8 cellular contexts compared by ENCODE assay signal in genomic region chr14:100307215-100308111, GRCh38. TPM values are rescaled to one million over a fixed set of nuclear protein-coding genes. Genes with fewer than 3 reads are reported as not detected.
DNase-seq lines count a peak whose midpoint lies in the region; ATAC-seq and TF ChIP-seq lines count a peak whose summit lies in the region.

No MANE protein-coding gene starts in this region.

- H4K20me1 ChIP-seq in OCI-LY7 (ENCODE audit: insufficient read depth, low read length): no peaks in the 10 kb centered on the region

- H3K79me2 ChIP-seq in OCI-LY7 (ENCODE audit: insufficient read depth, low read depth, low read length): no peaks in the 10 kb centered on the region

- H3K9me2 ChIP-seq in OCI-LY7 (ENCODE audit: insufficient read depth, low read length): no peaks in the 10 kb centered on the region

- H3K27ac Mint-ChIP-seq in naive thymus-derived CD4-positive, alpha-beta T cell: peak overlapping the region in 6 of 9 donors; percentile 11 to 62 (median 24)

- H2AFZ ChIP-seq in OCI-LY7 (ENCODE audit: low read length): no peak overlapping the region

- no peaks in the 10 kb centered on the region for H3K36me3 ChIP-seq in OCI-LY7 (ENCODE audit: insufficient read depth, low read length)
- H3K36me3 ChIP-seq in effector memory CD4-positive, alpha-beta T cell (ENCODE audit: control insufficient read depth, insufficient read depth, low read length): no peaks in the 10 kb centered on the region
- no peaks in the 10 kb centered on the region for H3K36me3 ChIP-seq in naive thymus-derived CD4-positive, alpha-beta T cell (ENCODE audit: control insufficient read depth in 2 of 3, insufficient read depth in 3 of 3, low read length in 3 of 3)

- BruUV-seq in OCI-LY7 (replicated peaks; lab: Mats Ljungman, UMichigan): no TSS peak

- intact Hi-C loops in Right ventricle myocardium superior (cut with DNase I) (no loop called here), Right ventricle myocardium inferior (cut with DNase I) (loop anchor here (5.0 kb wide), 1 partner anchor 65 kb away; no protein-coding TSS in a partner anchor), OCI-LY7 (cut with micrococcal nuclease; ENCODE audit: unreplicated experiment) (loop anchor here (2.0 kb wide), 1 partner anchor 69 kb away; the partner anchor contains the start of gene WDR25)
- intact Hi-C loops in naive thymus-derived CD4-positive, alpha-beta T cell (cut with micrococcal nuclease): loop anchor here (2.0 to 10.0 kb wide), 6 partner anchors 23 to 823 kb away; partner anchors contain the start of genes CCNK (in 1 of the 2), SETD3 (in 1 of the 2) and WDR25 (in 1 of the 2)

- H3K27ac ChIP-seq in OCI-LY7 (ENCODE audit: low read depth, low read length, poor library complexity, severe bottlenecking): no peak overlapping the region
- no peak overlapping the region for H3K27ac ChIP-seq in effector memory CD4-positive, alpha-beta T cell (ENCODE audit: insufficient read depth, low read length, poor library complexity, severe bottlenecking)
- H3K27ac ChIP-seq in naive thymus-derived CD4-positive, alpha-beta T cell (ENCODE audit: low read depth, low read length): no peak overlapping the region

- no peaks in the 10 kb centered on the region for H3K36me3 Mint-ChIP-seq in naive thymus-derived CD4-positive, alpha-beta T cell

- POLR2A ChIA-PET in OCI-LY7 (lab: Charles Lee): no interaction called here
- POLR2A ChIA-PET in naive thymus-derived CD4-positive, alpha-beta T cell (lab: Charles Lee): no interaction called here

- no peaks in the 10 kb centered on the region for H3K27me3 ChIP-seq in effector memory CD4-positive, alpha-beta T cell (replicated peaks; ENCODE audit: control insufficient read depth, insufficient read depth, low read length, poor library complexity, severe bottlenecking)
- H3K27me3 ChIP-seq in naive thymus-derived CD4-positive, alpha-beta T cell (ENCODE audit: control insufficient read depth in 2 of 2, insufficient read depth in 2 of 2, low read length in 2 of 2): no peaks in the 10 kb centered on the region

- peak overlapping the region; percentile 54 to 91 (median 81) for H3K4me3 Mint-ChIP-seq in naive thymus-derived CD4-positive, alpha-beta T cell

- H3K4me1 Mint-ChIP-seq in naive thymus-derived CD4-positive, alpha-beta T cell: peaks cover 0 to 24% (median 13%) of the 10 kb centered on the region in 7 donors

- DNase-seq in Right ventricle myocardium superior: peak; percentile 60
- no peak for DNase-seq in Right ventricle myocardium inferior (ENCODE audit: missing footprints)
- DNase-seq in OCI-LY7 (ENCODE audit: low spot score): no peak
- no peak for DNase-seq in effector memory CD4-positive, alpha-beta T cell
- no peak for DNase-seq in naive thymus-derived CD4-positive, alpha-beta T cell
- no peak for DNase-seq in Ammon's horn (ENCODE audit: low spot score)

- H3K4me3 ChIP-seq in OCI-LY7 (ENCODE audit: low read depth, low read length, poor library complexity, severe bottlenecking): peak overlapping the region; percentile 75
- peak overlapping the region; percentile 82 for H3K4me3 ChIP-seq in effector memory CD4-positive, alpha-beta T cell (ENCODE audit: insufficient read depth, low read depth, low read length, poor library complexity, severe bottlenecking)
- H3K4me3 ChIP-seq in naive thymus-derived CD4-positive, alpha-beta T cell (ENCODE audit: low read length): peak overlapping the region; percentile 59

- H3K9me3 ChIP-seq in OCI-LY7 (ENCODE audit: low read length): no peaks in the 10 kb centered on the region
- no peaks in the 10 kb centered on the region for H3K9me3 ChIP-seq in effector memory CD4-positive, alpha-beta T cell (ENCODE audit: control insufficient read depth, low read length)
- H3K9me3 ChIP-seq in naive thymus-derived CD4-positive, alpha-beta T cell (ENCODE audit: control insufficient read depth in 2 of 3, low read length in 3 of 3): no peaks in the 10 kb centered on the region

- peaks cover 0 to 46% (median 0%) of the 10 kb centered on the region in 5 donors for H3K27me3 Mint-ChIP-seq in naive thymus-derived CD4-positive, alpha-beta T cell

- TF ChIP-seq CTCF in OCI-LY7 (conservative IDR thresholded peaks at IDR 0.05; ENCODE audit: low read length): no peak

- peaks cover 14% of the 10 kb centered on the region for H3K4me1 ChIP-seq in OCI-LY7 (ENCODE audit: insufficient read depth, low read length, poor library complexity, severe bottlenecking)
- H3K4me1 ChIP-seq in effector memory CD4-positive, alpha-beta T cell (ENCODE audit: control insufficient read depth, insufficient read depth, low read length, poor library complexity, severe bottlenecking): peaks cover 19% of the 10 kb centered on the region
- peaks cover 4 to 7% of the 10 kb centered on the region in 2 donors for H3K4me1 ChIP-seq in naive thymus-derived CD4-positive, alpha-beta T cell (ENCODE audit: control insufficient read depth in 2 of 2, insufficient read depth in 2 of 2, low read length in 2 of 2)

- no peaks in the 10 kb centered on the region for H3K9me3 Mint-ChIP-seq in naive thymus-derived CD4-positive, alpha-beta T cell

- CTCF ChIA-PET in OCI-LY7 (lab: Charles Lee; ENCODE audit: unreplicated experiment): no interaction called here
- CTCF ChIA-PET in naive thymus-derived CD4-positive, alpha-beta T cell (lab: Charles Lee): no interaction called here

- ATAC-seq in Right ventricle myocardium superior (ENCODE audit: poor library complexity) (peak; percentile 27), Right ventricle myocardium inferior (no peak), GM19397 (IDR thresholded peaks at IDR 0.05; ENCODE audit: unreplicated experiment) (no peak), GM21737 (IDR thresholded peaks at IDR 0.05; ENCODE audit: unreplicated experiment) (no peak)
- peak; percentile 4 for ATAC-seq in naive thymus-derived CD4-positive, alpha-beta T cell

- H3K4me2 ChIP-seq in OCI-LY7 (ENCODE audit: low read length): peak overlapping the region; percentile 83

RNA-seq across cellular contexts. Expression of gene SLC25A29, which starts 1.2 kb away (rescaled TPM):
- total RNA-seq in Right ventricle myocardium superior: 17.6 TPM
- 18.6 TPM for total RNA-seq in Right ventricle myocardium inferior
- total RNA-seq in OCI-LY7 (2014; rRNA removed; shearing (Covaris generic)): 34.8 and 37.4 TPM in 2 replicates
- 14.6 and 18.1 TPM in 2 replicates for total RNA-seq in OCI-LY7 (2022)
- total RNA-seq in naive thymus-derived CD4-positive, alpha-beta T cell: 10 to 100 TPM in 3 of 5 experiments, 1 to 10 TPM in 2; 5.9 to 25.6 (median 10.4) TPM
- 1 to 10 TPM in 1 of 2 donors, under 1 TPM in 1; 0.38 to 5.3 TPM for polyA plus RNA-seq in naive thymus-derived CD4-positive, alpha-beta T cell

RNA-seq across cellular contexts. Expression of gene SLC25A47, which starts 15.7 kb away (rescaled TPM):
- total RNA-seq in Right ventricle myocardium superior (not detected), Right ventricle myocardium inferior (not detected), OCI-LY7 (2022) (not detected in 2 replicates)
- total RNA-seq in OCI-LY7 (2014; rRNA removed; shearing (Covaris generic)): 0.44 TPM in 1 of 2 replicates, not detected in the other
- total RNA-seq in naive thymus-derived CD4-positive, alpha-beta T cell: not detected
- not detected for polyA plus RNA-seq in naive thymus-derived CD4-positive, alpha-beta T cell

Comparison
In these comparisons a context has a peak if more than half of its experiments do, and no peak if none do; other contexts are left out.
1. ATAC-seq: peak in Right ventricle myocardium superior (single experiment) and naive thymus-derived CD4-positive, alpha-beta T cell (single experiment); none in Right ventricle myocardium inferior (single experiment), GM19397 (single experiment) and GM21737 (single experiment).
2. Peak in every context shown above with its lines, with median percentiles within 50 percentile points of each other: H3K4me3 ChIP-seq.